Comparison of ENCODE assay signal across 1 cellular context in the genomic region with DNA sequence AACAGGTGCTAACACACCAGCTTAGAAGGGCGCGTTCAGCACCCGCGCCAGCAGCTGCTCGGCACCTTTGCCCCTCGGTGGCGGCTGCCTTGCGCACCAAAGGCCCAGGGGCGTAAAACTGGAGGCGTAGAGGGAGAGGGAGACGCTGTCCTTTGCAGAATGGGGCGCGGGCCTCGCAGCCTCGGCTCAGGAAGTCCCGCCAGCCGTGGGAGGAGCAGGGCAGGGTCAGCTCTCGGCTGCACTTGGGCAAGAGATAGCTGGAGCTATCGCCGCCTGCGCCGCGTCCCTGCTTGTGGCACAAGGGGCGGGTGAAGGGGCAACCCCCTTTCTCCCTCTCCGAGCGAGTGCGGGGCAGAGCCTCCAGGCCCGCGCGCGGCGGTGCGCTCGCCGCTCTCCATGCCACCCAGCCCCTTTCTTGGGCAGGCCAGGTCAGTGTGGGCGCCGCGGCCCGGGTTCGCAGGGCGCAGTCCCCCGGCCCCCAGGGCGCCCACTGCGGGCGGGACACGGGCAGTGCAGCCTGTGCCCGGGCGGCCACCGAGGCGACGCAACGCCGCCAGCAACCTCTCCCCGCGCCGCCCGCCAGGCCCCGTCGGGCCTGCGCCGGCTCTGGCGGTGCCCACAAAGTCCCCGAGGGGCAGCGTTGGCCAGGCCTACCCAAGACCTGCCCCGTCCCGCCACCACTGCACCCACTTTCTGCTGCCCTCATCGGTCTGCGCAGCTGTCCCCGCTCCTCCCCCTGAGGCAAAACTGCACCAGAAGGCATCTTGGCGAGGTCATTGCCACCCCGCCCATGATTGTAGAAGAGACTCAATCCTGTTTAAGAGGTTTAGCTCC.
TF ChIP-seq lines count a peak whose summit lies in the region.

No MANE protein-coding gene starts in this region.

TF ChIP-seq in WTC11, 78 proteins besides CTCF, POLR2A, EP300 and RAD21 (continued from another document):
- TF ChIP-seq, protein P1, sequence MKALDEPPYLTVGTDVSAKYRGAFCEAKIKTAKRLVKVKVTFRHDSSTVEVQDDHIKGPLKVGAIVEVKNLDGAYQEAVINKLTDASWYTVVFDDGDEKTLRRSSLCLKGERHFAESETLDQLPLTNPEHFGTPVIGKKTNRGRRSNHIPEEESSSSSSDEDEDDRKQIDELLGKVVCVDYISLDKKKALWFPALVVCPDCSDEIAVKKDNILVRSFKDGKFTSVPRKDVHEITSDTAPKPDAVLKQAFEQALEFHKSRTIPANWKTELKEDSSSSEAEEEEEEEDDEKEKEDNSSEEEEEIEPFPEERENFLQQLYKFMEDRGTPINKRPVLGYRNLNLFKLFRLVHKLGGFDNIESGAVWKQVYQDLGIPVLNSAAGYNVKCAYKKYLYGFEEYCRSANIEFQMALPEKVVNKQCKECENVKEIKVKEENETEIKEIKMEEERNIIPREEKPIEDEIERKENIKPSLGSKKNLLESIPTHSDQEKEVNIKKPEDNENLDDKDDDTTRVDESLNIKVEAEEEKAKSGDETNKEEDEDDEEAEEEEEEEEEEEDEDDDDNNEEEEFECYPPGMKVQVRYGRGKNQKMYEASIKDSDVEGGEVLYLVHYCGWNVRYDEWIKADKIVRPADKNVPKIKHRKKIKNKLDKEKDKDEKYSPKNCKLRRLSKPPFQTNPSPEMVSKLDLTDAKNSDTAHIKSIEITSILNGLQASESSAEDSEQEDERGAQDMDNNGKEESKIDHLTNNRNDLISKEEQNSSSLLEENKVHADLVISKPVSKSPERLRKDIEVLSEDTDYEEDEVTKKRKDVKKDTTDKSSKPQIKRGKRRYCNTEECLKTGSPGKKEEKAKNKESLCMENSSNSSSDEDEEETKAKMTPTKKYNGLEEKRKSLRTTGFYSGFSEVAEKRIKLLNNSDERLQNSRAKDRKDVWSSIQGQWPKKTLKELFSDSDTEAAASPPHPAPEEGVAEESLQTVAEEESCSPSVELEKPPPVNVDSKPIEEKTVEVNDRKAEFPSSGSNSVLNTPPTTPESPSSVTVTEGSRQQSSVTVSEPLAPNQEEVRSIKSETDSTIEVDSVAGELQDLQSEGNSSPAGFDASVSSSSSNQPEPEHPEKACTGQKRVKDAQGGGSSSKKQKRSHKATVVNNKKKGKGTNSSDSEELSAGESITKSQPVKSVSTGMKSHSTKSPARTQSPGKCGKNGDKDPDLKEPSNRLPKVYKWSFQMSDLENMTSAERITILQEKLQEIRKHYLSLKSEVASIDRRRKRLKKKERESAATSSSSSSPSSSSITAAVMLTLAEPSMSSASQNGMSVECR (CRISPR knock-in tag; IDR thresholded peaks at IDR 0.05; ENCODE audit: borderline replicate concordance) = no peak
- no peak for TF ChIP-seq SP1 (CRISPR knock-in tag; conservative IDR thresholded peaks at IDR 0.05)
- TF ChIP-seq ZBTB21 (CRISPR knock-in tag; IDR thresholded peaks at IDR 0.05; ENCODE audit: borderline replicate concordance) = no peak
- TF ChIP-seq GTF2I (CRISPR knock-in tag; conservative IDR thresholded peaks at IDR 0.05) = no peak
- no peak for TF ChIP-seq FOXJ3 (CRISPR knock-in tag; IDR thresholded peaks at IDR 0.05; ENCODE audit: borderline replicate concordance)
- TF ChIP-seq, protein P2, sequence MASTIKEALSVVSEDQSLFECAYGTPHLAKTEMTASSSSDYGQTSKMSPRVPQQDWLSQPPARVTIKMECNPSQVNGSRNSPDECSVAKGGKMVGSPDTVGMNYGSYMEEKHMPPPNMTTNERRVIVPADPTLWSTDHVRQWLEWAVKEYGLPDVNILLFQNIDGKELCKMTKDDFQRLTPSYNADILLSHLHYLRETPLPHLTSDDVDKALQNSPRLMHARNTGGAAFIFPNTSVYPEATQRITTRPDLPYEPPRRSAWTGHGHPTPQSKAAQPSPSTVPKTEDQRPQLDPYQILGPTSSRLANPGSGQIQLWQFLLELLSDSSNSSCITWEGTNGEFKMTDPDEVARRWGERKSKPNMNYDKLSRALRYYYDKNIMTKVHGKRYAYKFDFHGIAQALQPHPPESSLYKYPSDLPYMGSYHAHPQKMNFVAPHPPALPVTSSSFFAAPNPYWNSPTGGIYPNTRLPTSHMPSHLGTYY (CRISPR knock-in tag; IDR thresholded peaks at IDR 0.05) = peak; percentile 80
